9 cellular contexts compared by ENCODE assay signal in genomic region chr2:74460231-74460630, GRCh38. TPM values are rescaled to one million over a fixed set of nuclear protein-coding genes. Genes with fewer than 3 reads are reported as not detected.
DNase-seq lines count a peak whose midpoint lies in the region; ATAC-seq and TF ChIP-seq lines count a peak whose summit lies in the region.
"Not testable (repeated sequence)": the region's sequence is repeated elsewhere in the genome, so short reads cannot be mapped to it uniquely, and the experiment has no call there.
"Had no signal": no experiment of that assay in that cellular context is flagged by ENCODE, and none has a peak within 500 bp of the region (broad histone marks: within the 10 kb centered on the region; RNA-seq: fewer than 3 reads in every experiment).

No MANE protein-coding gene starts in this region.

- H4K20me1 ChIP-seq in GM23338 (replicated peaks; ENCODE audit: insufficient read depth) = not testable (repeated sequence)

- POLR2A ChIA-PET in T-cell (lab: Charles Lee) = not testable (repeated sequence)
- POLR2A ChIA-PET in activated CD8-positive, alpha-beta T cell treated with anti-CD3 and anti-CD28 coated beads for 36 hours (lab: Charles Lee) = interaction anchor here (2.9 to 4.1 kb wide), 3 partner anchors 7 to 40 kb away, joined by 10 to 25 read pairs (median 21); partner anchors contain the start of genes LBX2 and MRPL53

- H3K4me3 ChIP-seq in GM23338; mucosa of stomach (ENCODE audit: low read length): not testable (repeated sequence)

- H3K9me2 ChIP-seq in GM23338 (ENCODE audit: insufficient read depth) = not testable (repeated sequence)

- not testable (repeated sequence) for ATAC-seq in GM23338; T-cell (replicated peaks in 1 of 4); activated CD8-positive, alpha-beta T cell treated with anti-CD3 and anti-CD28 coated beads for 36 hours; activated naive CD4-positive, alpha-beta T cell treated with anti-CD3 and anti-CD28 coated beads, Interleukin-2, amount 50 U/mL, for 72 hours

- H3K27me3 Mint-ChIP-seq in GM23338 (ENCODE audit: insufficient read depth, low read depth, poor library complexity) = peaks cover 26% of the 10 kb centered on the region
- not testable (repeated sequence) for H3K27me3 Mint-ChIP-seq in T-cell; activated CD8-positive, alpha-beta T cell treated with anti-CD3 and anti-CD28 coated beads for 36 hours; chondrocyte (ENCODE audit: low read depth)

- H3K36me3 ChIP-seq in GM23338 (ENCODE audit: insufficient read depth); mucosa of stomach (ENCODE audit: control insufficient read depth, insufficient read depth, low read length): not testable (repeated sequence)

- TF ChIP-seq CTCF in 22Rv1 (IDR thresholded peaks at IDR 0.05); GM23338 (conservative IDR thresholded peaks at IDR 0.05; ENCODE audit: low read depth in 2 of 2); activated CD8-positive, alpha-beta T cell treated with anti-CD3 and anti-CD28 coated beads for 36 hours (IDR thresholded peaks at IDR 0.05); chondrocyte (IDR thresholded peaks at IDR 0.05): not testable (repeated sequence)

- peaks cover 12% of the 10 kb centered on the region; the same call in 1 of the 2 replicates for H3F3A ChIP-seq in GM23338 (replicated peaks; ENCODE audit: low read depth)

- not testable (repeated sequence) for H3K27ac Mint-ChIP-seq in GM23338; T-cell; activated CD8-positive, alpha-beta T cell treated with anti-CD3 and anti-CD28 coated beads for 36 hours; chondrocyte (ENCODE audit: unreplicated experiment)
- H3K27ac Mint-ChIP-seq in activated naive CD4-positive, alpha-beta T cell treated with anti-CD3 and anti-CD28 coated beads, Interleukin-2, amount 50 U/mL, for 72 hours = peak overlapping the region; percentile 95

- peaks cover 17% of the 10 kb centered on the region for H3K4me1 ChIP-seq in GM23338 (ENCODE audit: insufficient read depth)
- H3K4me1 ChIP-seq in mucosa of stomach (ENCODE audit: control insufficient read depth, insufficient read depth, low read length) = peaks cover 40% of the 10 kb centered on the region

- H3K9me3 Mint-ChIP-seq in GM23338; T-cell; activated CD8-positive, alpha-beta T cell treated with anti-CD3 and anti-CD28 coated beads for 36 hours; activated naive CD4-positive, alpha-beta T cell treated with anti-CD3 and anti-CD28 coated beads, Interleukin-2, amount 50 U/mL, for 72 hours; chondrocyte (ENCODE audit: low read depth): not testable (repeated sequence)

- peak overlapping the region; percentile 98 for H3K27ac ChIP-seq in 22Rv1
- H3K27ac ChIP-seq in GM23338 (ENCODE audit: low read depth) = not testable (repeated sequence)

- H3K36me3 Mint-ChIP-seq in GM23338 (ENCODE audit: low read depth) = peaks cover 17% of the 10 kb centered on the region
- H3K36me3 Mint-ChIP-seq in T-cell; chondrocyte (ENCODE audit: low read depth): not testable (repeated sequence)
- peaks cover 23% of the 10 kb centered on the region for H3K36me3 Mint-ChIP-seq in activated CD8-positive, alpha-beta T cell treated with anti-CD3 and anti-CD28 coated beads for 36 hours (ENCODE audit: low read depth)
- H3K36me3 Mint-ChIP-seq in activated naive CD4-positive, alpha-beta T cell treated with anti-CD3 and anti-CD28 coated beads, Interleukin-2, amount 50 U/mL, for 72 hours = peaks cover 18 to 24% of the 10 kb centered on the region in 2 donors

- CTCF ChIA-PET in T-cell (lab: Charles Lee) = interaction anchor here in 1 of 2 donors (0.7 kb wide), 1 partner anchor 951 kb away, joined by 3 read pairs; no protein-coding TSS in a partner anchor
- CTCF ChIA-PET in activated CD8-positive, alpha-beta T cell treated with anti-CD3 and anti-CD28 coated beads for 36 hours (lab: Charles Lee) = interaction anchor here (1.8 to 2.5 kb wide), 2 partner anchors 12 to 72 kb away, joined by 4 to 8 read pairs; partner anchors contain the start of gene MRPL53

- H2AFZ ChIP-seq in GM23338 = not testable (repeated sequence)

- H3K79me2 ChIP-seq in GM23338 (replicated peaks; ENCODE audit: insufficient read depth) = peaks cover 15% of the 10 kb centered on the region

- not testable (repeated sequence) for DNase-seq in GM23338 (ENCODE audit: low spot score); T-cell; activated CD8-positive, alpha-beta T cell treated with anti-CD3 and anti-CD28 coated beads for 36 hours; activated naive CD4-positive, alpha-beta T cell treated with anti-CD3 and anti-CD28 coated beads, Interleukin-2, amount 50 U/mL, for 72 hours (ENCODE audit: low spot score in 2 of 2); chondrocyte (ENCODE audit: low spot score)
- peak; percentile 50 for DNase-seq in posterior vena cava (ENCODE audit: low spot score)

- H3K4me2 ChIP-seq in GM23338 = not testable (repeated sequence)

- not testable (repeated sequence) for H3K27me3 ChIP-seq in GM23338 (ENCODE audit: insufficient read depth); mucosa of stomach (ENCODE audit: control insufficient read depth, insufficient read depth, low read length)

- not testable (repeated sequence) for H3K9me3 ChIP-seq in mucosa of stomach (ENCODE audit: control insufficient read depth, low read length)

- H3K4me3 Mint-ChIP-seq in GM23338 (peak overlapping the region; percentile 94; the same call in 2 of the 3 replicates), T-cell (peak overlapping the region; percentile 62 to 99 (median 93)), chondrocyte (ENCODE audit: unreplicated experiment) (peak overlapping the region; percentile 89)
- peak overlapping the region; percentile 98 for H3K4me3 Mint-ChIP-seq in activated CD8-positive, alpha-beta T cell treated with anti-CD3 and anti-CD28 coated beads for 36 hours

- H3K9ac ChIP-seq in mucosa of stomach (ENCODE audit: low read length) = peak overlapping the region; percentile 6

- intact Hi-C loops in activated CD8-positive, alpha-beta T cell treated with anti-CD3 and anti-CD28 coated beads for 36 hours (cut with micrococcal nuclease); posterior vena cava (cut with DNase I): not testable (repeated sequence)

- H3K4me1 Mint-ChIP-seq in GM23338 (peaks cover 35% of the 10 kb centered on the region), T-cell (peaks cover 58 to 67% (median 65%) of the 10 kb centered on the region in 3 donors), chondrocyte (ENCODE audit: low read depth) (peaks cover 56% of the 10 kb centered on the region)
- peaks cover 42% of the 10 kb centered on the region for H3K4me1 Mint-ChIP-seq in activated CD8-positive, alpha-beta T cell treated with anti-CD3 and anti-CD28 coated beads for 36 hours (ENCODE audit: low read depth)

RNA-seq across cellular contexts. Expression of gene WBP1, which starts 2.0 kb away (rescaled TPM):
- 52.4 and 64.4 TPM in 2 replicates for total RNA-seq in GM23338 (2014; rRNA removed; shearing (Covaris generic))
- 53.0 and 62.0 TPM in 2 replicates for polyA plus RNA-seq in GM23338 (2016; fragmentation: Nextera tagmentation; extraction: Ambion mirVana)
- total RNA-seq in T-cell (100 to 1,000 TPM in 2 of 5 donors, 10 to 100 TPM in 3; 80.2 to 104 (median 98.2) TPM), chondrocyte (56.1 to 93.0 TPM (median 62.4 TPM) in 3 replicates), posterior vena cava (10 to 100 TPM; 28.2 to 40.5 TPM)
- total RNA-seq in activated CD8-positive, alpha-beta T cell treated with anti-CD3 and anti-CD28 coated beads for 36 hours = 10 to 100 TPM; 20.3 to 23.0 TPM
- total RNA-seq in activated naive CD4-positive, alpha-beta T cell treated with anti-CD3 and anti-CD28 coated beads, Interleukin-2, amount 50 U/mL, for 72 hours = 10 to 100 TPM; 33.5 to 58.6 TPM

RNA-seq across cellular contexts. Expression of gene MOGS, which starts 5.0 kb away (rescaled TPM):
- 56.5 and 61.6 TPM in 2 replicates for total RNA-seq in GM23338 (2014; rRNA removed; shearing (Covaris generic))
- 9.7 and 10.4 TPM in 2 replicates for polyA plus RNA-seq in GM23338 (2016; fragmentation: Nextera tagmentation; extraction: Ambion mirVana)
- total RNA-seq in T-cell (100 to 1,000 TPM in 1 of 5 donors, 10 to 100 TPM in 4; 72.0 to 114 (median 93.8) TPM), chondrocyte (62.6 to 79.0 TPM (median 67.1 TPM) in 3 replicates), posterior vena cava (10 to 100 TPM; 25.1 to 30.2 TPM)
- 10 to 100 TPM; 50.8 to 53.1 TPM for total RNA-seq in activated CD8-positive, alpha-beta T cell treated with anti-CD3 and anti-CD28 coated beads for 36 hours
- 10 to 100 TPM; 61.8 to 64.7 TPM for total RNA-seq in activated naive CD4-positive, alpha-beta T cell treated with anti-CD3 and anti-CD28 coated beads, Interleukin-2, amount 50 U/mL, for 72 hours

RNA-seq across cellular contexts. Expression of gene INO80B, which starts 5.3 kb away (rescaled TPM):
- total RNA-seq in GM23338 (2014; rRNA removed; shearing (Covaris generic)) = 17.5 and 21.8 TPM in 2 replicates
- polyA plus RNA-seq in GM23338 (2016; fragmentation: Nextera tagmentation; extraction: Ambion mirVana) = 5.1 and 6.1 TPM in 2 replicates
- 10 to 100 TPM; 44.5 to 70.8 (median 68.4) TPM for total RNA-seq in T-cell
- 10 to 100 TPM; 23.9 to 24.2 TPM for total RNA-seq in activated CD8-positive, alpha-beta T cell treated with anti-CD3 and anti-CD28 coated beads for 36 hours
- 10 to 100 TPM; 26.2 to 50.3 TPM for total RNA-seq in activated naive CD4-positive, alpha-beta T cell treated with anti-CD3 and anti-CD28 coated beads, Interleukin-2, amount 50 U/mL, for 72 hours
- total RNA-seq in chondrocyte = 23.2 to 35.0 TPM (median 24.3 TPM) in 3 replicates
- total RNA-seq in posterior vena cava = 10 to 100 TPM; 20.5 TPM

RNA-seq across cellular contexts. Expression of gene MRPL53, which starts 12.2 kb away (rescaled TPM):
- total RNA-seq in GM23338 (2014; rRNA removed; shearing (Covaris generic)) = 7.7 and 8.2 TPM in 2 replicates
- 65.1 and 70.4 TPM in 2 replicates for polyA plus RNA-seq in GM23338 (2016; fragmentation: Nextera tagmentation; extraction: Ambion mirVana)
- total RNA-seq in T-cell (10 to 100 TPM; 53.9 to 77.9 (median 59.4) TPM), chondrocyte (39.9 to 59.8 TPM (median 49.5 TPM) in 3 replicates), posterior vena cava (10 to 100 TPM; 47.1 to 53.2 TPM)
- total RNA-seq in activated CD8-positive, alpha-beta T cell treated with anti-CD3 and anti-CD28 coated beads for 36 hours = 100 to 1,000 TPM; 111 to 113 TPM
- total RNA-seq in activated naive CD4-positive, alpha-beta T cell treated with anti-CD3 and anti-CD28 coated beads, Interleukin-2, amount 50 U/mL, for 72 hours = 10 to 100 TPM; 82.4 to 99.4 TPM

RNA-seq across cellular contexts. Expression of gene RTKN, which starts 18.5 kb away (rescaled TPM):
- 42.8 and 50.0 TPM in 2 replicates for total RNA-seq in GM23338 (2014; rRNA removed; shearing (Covaris generic))
- polyA plus RNA-seq in GM23338 (2016; fragmentation: Nextera tagmentation; extraction: Ambion mirVana) = 20.4 and 24.5 TPM in 2 replicates
- 1 to 10 TPM in 1 of 5 donors, under 1 TPM in 3, not detected in 1; 0.93 to 1.7 (median 0.96) TPM for total RNA-seq in T-cell
- total RNA-seq in activated CD8-positive, alpha-beta T cell treated with anti-CD3 and anti-CD28 coated beads for 36 hours = 1 to 10 TPM; 1.2 to 1.6 TPM
- total RNA-seq in activated naive CD4-positive, alpha-beta T cell treated with anti-CD3 and anti-CD28 coated beads, Interleukin-2, amount 50 U/mL, for 72 hours = 1 to 10 TPM in 1 of 2 donors, under 1 TPM in 1; 0.91 to 4.6 TPM
- total RNA-seq in chondrocyte = 18.3 to 32.4 TPM (median 20.4 TPM) in 3 replicates
- total RNA-seq in posterior vena cava = 10 to 100 TPM; 10.6 to 16.8 TPM
- polyA plus RNA-seq: CD14-positive monocyte had no signal
